Comparison of ENCODE assay signal across 9 cellular contexts in genomic region chr16:69124961-69125360, GRCh38. TPM values are rescaled to one million over a fixed set of nuclear protein-coding genes. Genes with fewer than 3 reads are reported as not detected.
A peak's percentile ranks its signal among the peaks of the same experiment; 100 is the strongest.
DNase-seq lines count a peak whose midpoint lies in the region; ATAC-seq, FAIRE-seq and TF ChIP-seq lines count a peak whose summit lies in the region.
"Not testable (repeated sequence)": the region's sequence is repeated elsewhere in the genome, so short reads cannot be mapped to it uniquely, and the experiment has no call there.
"Had no signal": no experiment of that assay in that cellular context is flagged by ENCODE, and none has a peak within 500 bp of the region (broad histone marks: within the 10 kb centered on the region; RNA-seq: fewer than 3 reads in every experiment).

No MANE protein-coding gene starts in this region.

- TF ChIP-seq CTCF in kidney (IDR thresholded peaks at IDR 0.05; ENCODE audit: borderline replicate concordance, extremely low read depth, insufficient read depth); upper lobe of right lung (IDR thresholded peaks at IDR 0.05): not testable (repeated sequence)

- H3K9ac ChIP-seq in kidney (ENCODE audit: low read length in 2 of 2) = not testable (repeated sequence)

- intact Hi-C loops in kidney (cut with DNase I); upper lobe of right lung (cut with DNase I): not testable (repeated sequence)
- intact Hi-C loops in naive thymus-derived CD4-positive, alpha-beta T cell (cut with micrococcal nuclease) = loop anchor here (1.0 to 5.0 kb wide), 7 partner anchors 7 to 597 kb away; partner anchors contain the start of genes CHTF8 (in 1 of the 2) and UTP4 (in 1 of the 2)
- intact Hi-C loops in posterior vena cava (cut with DNase I) = loop anchor here in 1 of 2 donors (10.0 kb wide), 1 partner anchor 600 kb away; no protein-coding TSS in a partner anchor

- not testable (repeated sequence) for H3K27me3 Mint-ChIP-seq in IgD-negative memory B cell; T-helper 17 cell; activated T-cell treated with anti-CD3 and anti-CD28 coated beads, Interleukin-2, amount 50 U/mL, for 24 hours; activated naive CD4-positive, alpha-beta T cell treated with anti-CD3 and anti-CD28 coated beads, Interleukin-2, amount 50 U/mL, for 24 hours; naive thymus-derived CD4-positive, alpha-beta T cell

- not testable (repeated sequence) for DNase-seq in T-helper 17 cell; activated T-cell treated with anti-CD3 and anti-CD28 coated beads, Interleukin-2, amount 50 U/mL, for 24 hours; naive thymus-derived CD4-positive, alpha-beta T cell
- DNase-seq in kidney (peak; percentile 27), posterior vena cava (ENCODE audit: low spot score) (peak; percentile 35), upper lobe of right lung (peak; percentile 32)

- H3K4me3 ChIP-seq in kidney (ENCODE audit: low read length in 2 of 2); naive thymus-derived CD4-positive, alpha-beta T cell (ENCODE audit: low read length); upper lobe of right lung: not testable (repeated sequence)

- H3K36me3 ChIP-seq in kidney (ENCODE audit: control insufficient read depth in 1 of 2, insufficient read depth in 2 of 2, low read length in 2 of 2) (peaks cover 10 to 12% of the 10 kb centered on the region in 2 donors), upper lobe of right lung (peaks cover 24% of the 10 kb centered on the region)
- H3K36me3 ChIP-seq in naive thymus-derived CD4-positive, alpha-beta T cell (ENCODE audit: control insufficient read depth in 2 of 3, insufficient read depth in 3 of 3, low read length in 3 of 3) = peaks cover 0 to 18% (median 0%) of the 10 kb centered on the region in 3 experiments

- peak overlapping the region in 2 of 3 donors; percentile 29 to 47 for H3K27ac Mint-ChIP-seq in IgD-negative memory B cell
- H3K27ac Mint-ChIP-seq in T-helper 17 cell = peak overlapping the region; percentile 24
- H3K27ac Mint-ChIP-seq in activated T-cell treated with anti-CD3 and anti-CD28 coated beads, Interleukin-2, amount 50 U/mL, for 24 hours = peak overlapping the region; percentile 39
- peak overlapping the region; percentile 46 for H3K27ac Mint-ChIP-seq in activated naive CD4-positive, alpha-beta T cell treated with anti-CD3 and anti-CD28 coated beads, Interleukin-2, amount 50 U/mL, for 24 hours
- H3K27ac Mint-ChIP-seq in naive thymus-derived CD4-positive, alpha-beta T cell = peak overlapping the region in 3 of 9 donors; percentile 9 to 65 (median 55)

- not testable (repeated sequence) for H3K9me3 Mint-ChIP-seq in IgD-negative memory B cell; activated T-cell treated with anti-CD3 and anti-CD28 coated beads, Interleukin-2, amount 50 U/mL, for 24 hours; activated naive CD4-positive, alpha-beta T cell treated with anti-CD3 and anti-CD28 coated beads, Interleukin-2, amount 50 U/mL, for 24 hours; naive thymus-derived CD4-positive, alpha-beta T cell

- FAIRE-seq in kidney (lab: Jason Lieb, UNC) = not testable (repeated sequence)

- H3K36me3 Mint-ChIP-seq in IgD-negative memory B cell; T-helper 17 cell (ENCODE audit: low read depth); activated naive CD4-positive, alpha-beta T cell treated with anti-CD3 and anti-CD28 coated beads, Interleukin-2, amount 50 U/mL, for 24 hours: not testable (repeated sequence)
- H3K36me3 Mint-ChIP-seq in activated T-cell treated with anti-CD3 and anti-CD28 coated beads, Interleukin-2, amount 50 U/mL, for 24 hours (ENCODE audit: low read depth) = peaks cover 62% of the 10 kb centered on the region
- H3K36me3 Mint-ChIP-seq in naive thymus-derived CD4-positive, alpha-beta T cell = peaks cover 0 to 15% (median 9%) of the 10 kb centered on the region in 5 donors

- ATAC-seq in T-helper 17 cell; naive thymus-derived CD4-positive, alpha-beta T cell; upper lobe of right lung: not testable (repeated sequence)

- H3K4me1 Mint-ChIP-seq in IgD-negative memory B cell (peaks cover 9 to 23% (median 22%) of the 10 kb centered on the region in 3 donors), T-helper 17 cell (peaks cover 11% of the 10 kb centered on the region)
- H3K4me1 Mint-ChIP-seq in activated T-cell treated with anti-CD3 and anti-CD28 coated beads, Interleukin-2, amount 50 U/mL, for 24 hours (ENCODE audit: low read depth) = peaks cover 42% of the 10 kb centered on the region
- H3K4me1 Mint-ChIP-seq in activated naive CD4-positive, alpha-beta T cell treated with anti-CD3 and anti-CD28 coated beads, Interleukin-2, amount 50 U/mL, for 24 hours = peaks cover 22% of the 10 kb centered on the region
- peaks cover 14 to 40% (median 30%) of the 10 kb centered on the region in 7 donors for H3K4me1 Mint-ChIP-seq in naive thymus-derived CD4-positive, alpha-beta T cell

- not testable (repeated sequence) for H3K27me3 ChIP-seq in naive thymus-derived CD4-positive, alpha-beta T cell (ENCODE audit: control insufficient read depth in 2 of 2, insufficient read depth in 2 of 2, low read length in 2 of 2); upper lobe of right lung

- H3K9me3 ChIP-seq in T-helper 17 cell (ENCODE audit: control insufficient read depth, low read length, poor library complexity, severe bottlenecking); kidney (ENCODE audit: control insufficient read depth in 1 of 2, low read length in 2 of 2); naive thymus-derived CD4-positive, alpha-beta T cell (ENCODE audit: control insufficient read depth in 2 of 3, low read length in 3 of 3); upper lobe of right lung: not testable (repeated sequence)

- CTCF ChIA-PET in naive thymus-derived CD4-positive, alpha-beta T cell (lab: Charles Lee) = interaction anchor here (0.6 to 2.7 kb wide), 4 partner anchors 62 to 597 kb away, joined by 3 to 18 read pairs (median 4); partner anchors contain the start of gene SNTB2

- H3K4me1 ChIP-seq in kidney (ENCODE audit: control insufficient read depth in 1 of 2, insufficient read depth in 1 of 2, low read depth in 1 of 2, low read length in 2 of 2); naive thymus-derived CD4-positive, alpha-beta T cell (ENCODE audit: control insufficient read depth in 2 of 2, insufficient read depth in 2 of 2, low read length in 2 of 2); upper lobe of right lung: not testable (repeated sequence)

- not testable (repeated sequence) for H3K4me3 Mint-ChIP-seq in IgD-negative memory B cell; T-helper 17 cell; activated T-cell treated with anti-CD3 and anti-CD28 coated beads, Interleukin-2, amount 50 U/mL, for 24 hours; activated naive CD4-positive, alpha-beta T cell treated with anti-CD3 and anti-CD28 coated beads, Interleukin-2, amount 50 U/mL, for 24 hours; naive thymus-derived CD4-positive, alpha-beta T cell

- POLR2A ChIA-PET in naive thymus-derived CD4-positive, alpha-beta T cell (lab: Charles Lee) = not testable (repeated sequence)

- H3K27ac ChIP-seq in kidney (ENCODE audit: low read depth in 2 of 2, low read length in 2 of 2); upper lobe of right lung: not testable (repeated sequence)
- H3K27ac ChIP-seq in naive thymus-derived CD4-positive, alpha-beta T cell (ENCODE audit: low read depth, low read length) = peak overlapping the region; percentile 7

RNA-seq across cellular contexts. Expression of gene CHTF8, which starts 7.4 kb away (rescaled TPM):
- polyA plus RNA-seq in IgD-negative memory B cell (184 TPM), kidney (ENCODE audit: insufficient read depth, low read depth, low replicate concordance) (163 TPM)
- total RNA-seq in T-helper 17 cell (10 to 100 TPM; 66.1 to 68.5 TPM), kidney (124 TPM), posterior vena cava (10 to 100 TPM; 55.0 to 67.0 TPM), upper lobe of right lung (97.3 TPM)
- 100 to 1,000 TPM in 3 of 5 experiments, 10 to 100 TPM in 2; 53.3 to 142 (median 133) TPM for total RNA-seq in naive thymus-derived CD4-positive, alpha-beta T cell
- polyA plus RNA-seq in naive thymus-derived CD4-positive, alpha-beta T cell = 100 to 1,000 TPM; 178 to 210 TPM

RNA-seq across cellular contexts. Expression of gene UTP4, which starts 7.5 kb away (rescaled TPM):
- polyA plus RNA-seq in IgD-negative memory B cell (55.0 TPM), kidney (ENCODE audit: insufficient read depth, low read depth, low replicate concordance) (57.2 TPM)
- total RNA-seq in T-helper 17 cell (10 to 100 TPM; 29.4 to 47.2 TPM), kidney (41.7 TPM), posterior vena cava (10 to 100 TPM; 32.8 to 36.9 TPM), upper lobe of right lung (36.5 TPM)
- total RNA-seq in naive thymus-derived CD4-positive, alpha-beta T cell = 10 to 100 TPM; 31.9 to 56.5 (median 35.1) TPM
- polyA plus RNA-seq in naive thymus-derived CD4-positive, alpha-beta T cell = 10 to 100 TPM; 61.1 to 82.0 TPM

RNA-seq across cellular contexts. Expression of gene HAS3, which starts 19.5 kb away (rescaled TPM):
- polyA plus RNA-seq in IgD-negative memory B cell (0.09 TPM), kidney (ENCODE audit: insufficient read depth, low read depth, low replicate concordance) (0.34 TPM)
- total RNA-seq in T-helper 17 cell (1 to 10 TPM; 3.0 to 3.5 TPM), kidney (2.1 TPM), posterior vena cava (1 to 10 TPM in 1 of 2 donors, under 1 TPM in 1; 0.88 to 1.3 TPM), upper lobe of right lung (8.2 TPM)
- 1 to 10 TPM in 4 of 5 experiments, under 1 TPM in 1; 0.73 to 4.2 (median 2.9) TPM for total RNA-seq in naive thymus-derived CD4-positive, alpha-beta T cell
- polyA plus RNA-seq in naive thymus-derived CD4-positive, alpha-beta T cell = under 1 TPM in 1 of 2 donors, not detected in 1; 0.24 TPM
- polyA plus RNA-seq: CD14-positive monocyte had no signal
